1 cellular context compared by ENCODE assay signal in genomic region chr4:181350578-181351420, GRCh38.
TF ChIP-seq lines count a peak whose summit lies in the region.

No MANE protein-coding gene starts in this region.

TF ChIP-seq in GM23338, 12 proteins besides CTCF, POLR2A, EP300 and RAD21 (continued from another document):
- TF ChIP-seq ZNF114 (CRISPR knock-in tag; IDR thresholded peaks at IDR 0.05): no peak
- TF ChIP-seq POLR2AphosphoS5 (IDR thresholded peaks at IDR 0.05; ENCODE audit: low read depth): no peak
- TF ChIP-seq ETS1 (IDR thresholded peaks at IDR 0.05): no peak
- TF ChIP-seq NANOG (IDR thresholded peaks at IDR 0.05; ENCODE audit: borderline replicate concordance): no peak
- no peak for TF ChIP-seq ZNF462 (CRISPR knock-in tag; IDR thresholded peaks at IDR 0.05)
